14 cellular contexts compared by ENCODE assay signal in the genomic region with DNA sequence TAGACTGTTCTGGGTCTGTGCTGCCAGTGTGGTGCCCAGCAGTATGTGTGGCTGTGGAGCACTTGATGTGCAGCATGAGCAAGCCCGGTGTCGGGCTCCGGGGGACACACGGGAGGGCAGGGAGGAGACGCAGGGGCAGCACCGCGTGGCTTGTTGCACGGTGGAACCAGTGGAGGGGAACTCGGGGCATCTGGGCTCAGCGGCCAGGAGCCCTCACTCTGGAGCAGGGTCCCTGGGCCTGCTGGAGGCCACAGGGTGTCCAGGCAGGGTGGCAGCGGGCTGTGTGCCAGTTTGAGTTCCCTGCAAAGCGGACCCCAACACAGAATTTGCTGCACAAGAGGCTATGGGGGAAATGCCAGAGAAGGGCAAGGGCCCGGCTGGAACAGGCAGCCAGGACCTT.
"Had no signal": no experiment of that assay in that cellular context is flagged by ENCODE, and none has a peak within 500 bp of the region (broad histone marks: within the 10 kb centered on the region; RNA-seq: fewer than 3 reads in every experiment).

No MANE protein-coding gene starts in this region.

- H3K9me3 ChIP-seq: heart right ventricle, prostate gland had no signal

- H3K4me3 Mint-ChIP-seq: natural killer cell treated with Interleukin-12 subunit alpha and Interleukin-12 subunit beta and Interleukin-15 and Interleukin-18, amount 100 ng/mL, for 72 hours had no signal

- H3K9me3 Mint-ChIP-seq: natural killer cell treated with Interleukin-12 subunit alpha and Interleukin-12 subunit beta and Interleukin-15 and Interleukin-18, amount 100 ng/mL, for 72 hours had no signal

- H3K79me2 ChIP-seq: parathyroid adenoma had no signal

- ATAC-seq: esophagus mucosa; left lobe of liver; natural killer cell treated with Interleukin-12 subunit alpha and Interleukin-12 subunit beta and Interleukin-15 and Interleukin-18, amount 100 ng/mL, for 72 hours; sciatic nerve had no signal

- H2AFZ ChIP-seq: parathyroid adenoma had no signal

- H3K4me3 ChIP-seq: heart right ventricle, prostate gland, skin epidermis had no signal

- H3K4me1 ChIP-seq: heart right ventricle, parathyroid adenoma, prostate gland had no signal

- H3K27ac Mint-ChIP-seq: natural killer cell treated with Interleukin-12 subunit alpha and Interleukin-12 subunit beta and Interleukin-15 and Interleukin-18, amount 100 ng/mL, for 72 hours had no signal

- H3K27me3 ChIP-seq: heart right ventricle had no signal

- DNase-seq: effector memory CD4-positive, alpha-beta T cell; heart right ventricle; hypothalamus; mammary epithelial cell; retina; stimulated activated naive CD4-positive, alpha-beta T cell treated with Interleukin-2 at 50 U/mL for 16 hours; trophoblast cell had no signal

- H3K9ac ChIP-seq: parathyroid adenoma had no signal

- H3K27ac ChIP-seq: heart right ventricle, parathyroid adenoma, prostate gland had no signal

- H3K27me3 Mint-ChIP-seq: natural killer cell treated with Interleukin-12 subunit alpha and Interleukin-12 subunit beta and Interleukin-15 and Interleukin-18, amount 100 ng/mL, for 72 hours had no signal
